38 cellular contexts compared by ENCODE assay signal in genomic region chrX:141903400-141904155, GRCh38. TPM values are rescaled to one million over a fixed set of nuclear protein-coding genes. Genes with fewer than 3 reads are reported as not detected.
DNase-seq lines count a peak whose midpoint lies in the region; ATAC-seq and TF ChIP-seq lines count a peak whose summit lies in the region.
"Had no signal": no experiment of that assay in that cellular context is flagged by ENCODE, and none has a peak within 500 bp of the region (broad histone marks: within the 10 kb centered on the region; RNA-seq: fewer than 3 reads in every experiment).

MAGEC1 (plus strand) TSS chrX:141903894; CDS start chrX:141905073, 1,179 bp downstream.

- CTCF ChIA-PET in SK-N-SH (lab: Yijun Ruan, JAX) = no interaction called here

- no peak for TF ChIP-seq CTCF in SK-N-SH (IDR thresholded peaks at IDR 0.05)
- TF ChIP-seq CTCF in body of pancreas (IDR thresholded peaks at IDR 0.05) = no peak

- H3K9me3 ChIP-seq in SK-N-SH (no peaks in the 10 kb centered on the region), body of pancreas (no peaks in the 10 kb centered on the region)
- H3K9me3 ChIP-seq: gastrocnemius medialis, HAP-1, tibial nerve had no signal

- no peak for TF ChIP-seq EP300 in SK-N-SH (IDR thresholded peaks at IDR 0.05; ENCODE audit: borderline replicate concordance in 1 of 2, low read depth in 1 of 2, low read length in 1 of 2)

- peak within 1 kb of the TSS; percentile 93 for H2AFZ ChIP-seq in SK-N-SH (ENCODE audit: low read depth)

- peak within 1 kb of the TSS; percentile 56 to 69 for H3K4me3 ChIP-seq in SK-N-SH (ENCODE audit: low read depth in 2 of 2, low read length in 1 of 2)
- no peak within 1 kb of the TSS for H3K4me3 ChIP-seq in body of pancreas
- H3K4me3 ChIP-seq: dorsolateral prefrontal cortex, gastrocnemius medialis, HAP-1, mucosa of descending colon, skin epidermis, stomach, tibial nerve had no signal

- intact Hi-C loops in body of pancreas (cut with DNase I) = no loop called here

- TF ChIP-seq POLR2A in body of pancreas (IDR thresholded peaks at IDR 0.05) = no peak

- peak; percentile 85 for DNase-seq in Daoy (ENCODE audit: low read depth)
- DNase-seq in NCI-H146 treated with DMSO at 0.1 percent for 48 hours (lab: John Stamatoyannopoulos, UW; ENCODE audit: unreplicated experiment) = peak; percentile 63
- peak; percentile 25 for DNase-seq in NCI-H748 treated with DMSO at 0.1 percent for 48 hours (lab: John Stamatoyannopoulos, UW)
- peak; percentile 12 for DNase-seq in SK-N-SH
- DNase-seq in body of pancreas = no peak
- DNase-seq in globus pallidus (ENCODE audit: low spot score) = no peak
- DNase-seq: activated B cell treated with CpG ODN at 0.5 μM for 24 hours; activated CD4-positive, alpha-beta T cell treated with anti-CD3 and anti-CD28 coated beads, Interleukin-2, amount 50 U/mL, for 4 hours; activated naive CD4-positive, alpha-beta T cell; activated T-cell treated with anti-CD3 and anti-CD28 coated beads, Interleukin-2, amount 50 U/mL, for 72 hours; CD8-positive, alpha-beta T cell; DMS 273 treated with DMSO at 0.1 percent for 48 hours; dorsolateral prefrontal cortex; gastrocnemius medialis; hippocampal formation; KBM-7; left cardiac atrium; MM.1S; mucosa of descending colon; NCI-H1694; stimulated activated CD8-positive, alpha-beta memory T cell treated with anti-CD3 and anti-CD28 coated beads, Interleukin-4, amount 100 ng/mL, for 48 hours; stomach; T-helper 9 cell had no signal

- POLR2A ChIA-PET in SK-N-SH (lab: Yijun Ruan, JAX) = no interaction called here

- H3K36me3 ChIP-seq in SK-N-SH (replicated peaks in 1 of 2; ENCODE audit: control insufficient read depth in 1 of 2, insufficient read depth in 2 of 2, low read length in 1 of 2) (peaks cover 3 to 5% of the 10 kb centered on the region in 2 experiments), body of pancreas (replicated peaks in 1 of 2; ENCODE audit: insufficient read depth in 1 of 2, low read depth in 2 of 2) (no peaks in the 10 kb centered on the region)
- H3K36me3 ChIP-seq: gastrocnemius medialis, HAP-1, stomach, tibial nerve had no signal

- peak within 1 kb of the TSS; percentile 73 for H3K4me2 ChIP-seq in SK-N-SH

- TF ChIP-seq RAD21 in SK-N-SH (IDR thresholded peaks at IDR 0.05; ENCODE audit: low read length) = no peak

- WGBS in SK-N-SH (ENCODE audit: low lambda C conversion rate) = 20% methylated on average over 23 of the region's 25 CpGs
- 78 to 96% methylated on average over 9 to 10 of the region's 25 CpGs for WGBS in body of pancreas, 2 donors

- H3K79me2 ChIP-seq in SK-N-SH (ENCODE audit: insufficient read depth) = no peaks in the 10 kb centered on the region

- H4K20me1 ChIP-seq in SK-N-SH (ENCODE audit: insufficient read depth) = no peaks in the 10 kb centered on the region

- H3F3A ChIP-seq in SK-N-SH (replicated peaks; ENCODE audit: insufficient read depth) = no peaks in the 10 kb centered on the region

- H3K9me2 ChIP-seq in SK-N-SH = no peaks in the 10 kb centered on the region

- peak within 1 kb of the TSS in 1 of 2 experiments; percentile 35; a peak in 1 of 4 replicates for H3K27ac ChIP-seq in SK-N-SH (ENCODE audit: low read depth in 2 of 2, low read length in 1 of 2)
- no peak within 1 kb of the TSS for H3K27ac ChIP-seq in body of pancreas
- H3K27ac ChIP-seq: dorsolateral prefrontal cortex, gastrocnemius medialis, RWPE1, skin epidermis, stomach, tibial nerve had no signal

- 0 out of 2 replicates have a peak, but pooled peaks cover 5% of the 10 kb centered on the region for H3K27me3 ChIP-seq in SK-N-SH (ENCODE audit: insufficient read depth)
- no peaks in the 10 kb centered on the region for H3K27me3 ChIP-seq in body of pancreas
- H3K27me3 ChIP-seq: gastrocnemius medialis, stomach, tibial nerve had no signal

- peak within 1 kb of the TSS; percentile 72 for H3K9ac ChIP-seq in SK-N-SH

- H3K4me1 ChIP-seq in SK-N-SH (ENCODE audit: control insufficient read depth in 1 of 2, insufficient read depth in 2 of 2, low read depth in 1 of 2, low read length in 1 of 2) (no peaks in the 10 kb centered on the region), body of pancreas (no peaks in the 10 kb centered on the region)
- H3K4me1 ChIP-seq: gastrocnemius medialis, HAP-1, stomach, tibial nerve had no signal

- ATAC-seq in GM21717 (IDR thresholded peaks at IDR 0.05; ENCODE audit: unreplicated experiment) = no peak
- no peak for ATAC-seq in body of pancreas
- ATAC-seq in esophagus mucosa = no peak
- ATAC-seq: activated T-cell treated with anti-CD3 and anti-CD28 coated beads, Interleukin-2, amount 50 U/mL, for 72 hours; CD8-positive, alpha-beta T cell; gastrocnemius medialis; left cardiac atrium; mucosa of descending colon; natural killer cell treated with Interleukin-12 subunit alpha and Interleukin-12 subunit beta and Interleukin-15 and Interleukin-18, amount 100 ng/mL, for 72 hours had no signal

TF ChIP-seq in SK-N-SH, 30 proteins besides CTCF, POLR2A, EP300 and RAD21:
- TF ChIP-seq REST (IDR thresholded peaks at IDR 0.05; ENCODE audit: low read depth, low read length) = no peak
- no peak for TF ChIP-seq JUND (IDR thresholded peaks at IDR 0.05)
- peak; percentile 47; the same call in 1 of the 2 replicates for TF ChIP-seq MAX (IDR thresholded peaks at IDR 0.05; ENCODE audit: low read depth)
- peak; percentile 74 for TF ChIP-seq GABPA (IDR thresholded peaks at IDR 0.05; ENCODE audit: low read depth)
- no peak for TF ChIP-seq FOXM1 (IDR thresholded peaks at IDR 0.05; ENCODE audit: low read depth)
- TF ChIP-seq EZH2phosphoT487 (IDR thresholded peaks at IDR 0.05; ENCODE audit: borderline replicate concordance, low read depth) = no peak
- TF ChIP-seq YY1 (IDR thresholded peaks at IDR 0.05; ENCODE audit: low read depth) = peak; percentile 90
- TF ChIP-seq USF2 (IDR thresholded peaks at IDR 0.05; ENCODE audit: borderline replicate concordance, low read depth, low read length) = no peak
- TF ChIP-seq POLR2AphosphoS5 (IDR thresholded peaks at IDR 0.05; ENCODE audit: low read depth, low read length) = 0 out of 2 replicates have a peak, but pooled peaks have one; percentile 8
- peak; percentile 82 for TF ChIP-seq PBX3 (IDR thresholded peaks at IDR 0.05)
- TF ChIP-seq IRF3 (IDR thresholded peaks at IDR 0.05; ENCODE audit: low read depth, low read length) = no peak
- no peak for TF ChIP-seq ELF1 (IDR thresholded peaks at IDR 0.05)

RNA-seq across cellular contexts. Expression of gene MAGEC1, which starts in this region (rescaled TPM):
- 3.9 and 6.7 TPM in 2 replicates for total RNA-seq in Daoy (2014; rRNA removed; shearing (Covaris generic))
- 22.2 and 28.7 TPM in 2 replicates for polyA plus RNA-seq in SK-N-SH (2012; rRNA removed)
- 24.8 and 26.3 TPM in 2 replicates for polyA plus RNA-seq in SK-N-SH (2012; cell fraction: cytosol; rRNA removed)
- 12.2 and 20.1 TPM in 2 replicates for polyA plus RNA-seq in SK-N-SH (2012; cell fraction: nucleus; rRNA removed)
- total RNA-seq in body of pancreas (not detected), esophagus mucosa (not detected)
- total RNA-seq: A673; activated B cell treated with CpG ODN at 0.5 μM for 24 hours; activated T-cell treated with anti-CD3 and anti-CD28 coated beads, Interleukin-2, amount 50 U/mL, for 72 hours; CD8-positive, alpha-beta T cell; cerebellum; G401; gastrocnemius medialis; HT1080; left cardiac atrium; lung microvascular endothelial cell; mucosa of descending colon; natural killer cell treated with Interleukin-12 subunit alpha and Interleukin-12 subunit beta and Interleukin-15 and Interleukin-18, amount 100 ng/mL, for 72 hours; osteoblast; renal cortical epithelial cell; stomach; tibial nerve had no signal
- polyA plus RNA-seq: adipose tissue, stomach had no signal

Comparison
In these comparisons a context has a peak if more than half of its experiments do, and no peak if none do; other contexts are left out.
1. DNase-seq: peak in Daoy (single experiment), NCI-H146 treated with DMSO at 0.1 percent for 48 hours (single experiment), NCI-H748 treated with DMSO at 0.1 percent for 48 hours (single experiment) and SK-N-SH (single experiment); none in body of pancreas (0 of 4) and globus pallidus (single experiment).
2. H3K4me3 ChIP-seq: peak in SK-N-SH (2 of 2); none in body of pancreas (0 of 2).